In the genomic region with DNA sequence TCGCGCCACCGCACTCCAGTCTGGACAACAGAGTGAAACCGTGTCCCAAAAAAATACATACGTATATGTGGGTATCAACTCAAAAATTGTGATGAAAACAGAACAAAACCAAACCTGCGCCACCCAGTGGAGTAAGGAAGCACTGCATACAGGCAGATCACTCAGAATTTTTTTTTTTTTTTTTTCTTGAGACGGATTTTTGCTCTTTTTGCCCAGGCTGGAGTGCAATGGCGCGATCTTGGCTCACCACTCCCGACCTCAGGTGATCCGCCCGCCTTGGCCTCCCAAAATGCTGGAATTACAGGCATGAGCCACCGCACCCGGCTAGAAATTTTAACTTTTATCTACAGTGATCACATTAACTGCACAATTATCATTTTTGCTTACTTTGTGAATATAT, we compare ENCODE assay signal across 8 cellular contexts.
A peak's percentile ranks its signal among the peaks of the same experiment; 100 is the strongest.
DNase-seq lines count a peak whose midpoint lies in the region; ATAC-seq and TF ChIP-seq lines count a peak whose summit lies in the region.

No MANE protein-coding gene starts in this region.

- DNase-seq in NCI-H446 (lab: John Stamatoyannopoulos, UW) (peak; percentile 34 to 67), NCI-H446 treated with DMSO at 0.1 percent for 48 hours (lab: John Stamatoyannopoulos, UW) (no peak), NAMALWA (ENCODE audit: low spot score) (peak; percentile 78), epidermal melanocyte (ENCODE audit: insufficient read length, low spot score) (peak; percentile 36), nephron progenitor cell (peak; percentile 72), NCI-H2029 treated with DMSO at 0.1 percent for 48 hours (lab: John Stamatoyannopoulos, UW) (no peak)
- peak; percentile 86 for DNase-seq in activated CD8-positive, alpha-beta memory T cell treated with anti-CD3 and anti-CD28 coated beads for 24 hours
- peak; percentile 80 for DNase-seq in stimulated activated naive CD8-positive, alpha-beta T cell treated with anti-CD3 and anti-CD28 coated beads, Interleukin-15, Interleukin-2, amounts not matched to agents 100 U/mL and 50 U/mL, for 24 hours

- no peaks in the 10 kb centered on the region for H3K27me3 Mint-ChIP-seq in nephron progenitor cell (ENCODE audit: low read depth, poor library complexity)

- no peak overlapping the region for H3K4me3 Mint-ChIP-seq in nephron progenitor cell

- H3K4me1 Mint-ChIP-seq in nephron progenitor cell, result peaks cover 5% of the 10 kb centered on the region

- H3K27ac Mint-ChIP-seq in nephron progenitor cell, result no peak overlapping the region

- TF ChIP-seq CTCF in nephron progenitor cell (IDR thresholded peaks at IDR 0.05), result peak; percentile 82

- ATAC-seq in stimulated activated naive CD8-positive, alpha-beta T cell treated with anti-CD3 and anti-CD28 coated beads, Interleukin-15, Interleukin-2, amounts not matched to agents 100 U/mL and 50 U/mL, for 24 hours, result no peak

- H3K36me3 Mint-ChIP-seq in nephron progenitor cell (ENCODE audit: low read depth), result no peaks in the 10 kb centered on the region

- no peaks in the 10 kb centered on the region for H3K9me3 Mint-ChIP-seq in nephron progenitor cell

Comparison
In these comparisons a context has a peak if more than half of its experiments do, and no peak if none do; other contexts are left out.
1. DNase-seq: peak in NCI-H446 (2 of 2), NAMALWA (single experiment), activated CD8-positive, alpha-beta memory T cell treated with anti-CD3 and anti-CD28 coated beads for 24 hours (single experiment), epidermal melanocyte (single experiment), nephron progenitor cell (single experiment) and stimulated activated naive CD8-positive, alpha-beta T cell treated with anti-CD3 and anti-CD28 coated beads, Interleukin-15, Interleukin-2, amounts not matched to agents 100 U/mL and 50 U/mL, for 24 hours (single experiment); none in NCI-H446 treated with DMSO at 0.1 percent for 48 hours (single experiment) and NCI-H2029 treated with DMSO at 0.1 percent for 48 hours (single experiment).